In the genomic region with DNA sequence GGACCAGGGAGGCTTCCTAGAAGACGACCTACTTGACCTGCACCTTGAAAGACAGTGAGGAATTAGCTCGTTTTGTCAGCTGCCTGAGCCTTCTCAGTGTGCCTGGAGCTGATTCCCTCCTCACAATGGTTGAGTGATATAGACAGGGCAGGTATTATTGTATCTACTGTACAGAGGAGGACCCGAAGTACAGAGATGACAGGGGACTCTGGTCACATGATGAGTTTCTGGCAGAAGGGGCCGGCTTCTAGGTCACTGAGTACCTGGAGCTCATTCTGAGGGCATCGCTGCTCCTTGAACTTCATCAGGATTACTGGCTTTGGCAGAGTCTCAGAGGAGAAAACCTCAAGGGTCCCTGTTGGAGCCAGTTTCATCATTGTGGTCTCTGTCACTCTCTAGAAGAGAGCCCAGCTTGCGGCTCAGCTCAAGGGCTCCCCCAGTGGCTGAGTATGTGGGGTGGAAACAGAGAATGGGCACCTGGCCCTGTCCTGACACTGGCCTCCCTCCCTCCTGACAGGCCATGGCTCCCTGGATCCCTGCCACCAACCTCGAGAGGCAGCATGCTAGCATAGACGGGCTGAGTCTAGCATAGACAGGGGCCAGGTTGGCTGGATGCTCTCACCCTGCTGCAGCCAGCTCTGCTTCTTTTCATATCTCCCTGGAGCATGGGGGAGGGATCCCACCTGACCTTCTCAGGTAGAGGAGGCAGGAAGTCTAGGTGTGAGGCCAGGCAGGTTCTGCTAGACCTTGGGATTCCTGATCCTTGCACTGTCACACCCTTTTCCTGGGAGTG, we compare ENCODE assay signal across 8 cellular contexts. TPM values are rescaled to one million over a fixed set of nuclear protein-coding genes. Genes with fewer than 3 reads are reported as not detected.
DNase-seq lines count a peak whose midpoint lies in the region; ATAC-seq, FAIRE-seq and TF ChIP-seq lines count a peak whose summit lies in the region.

No MANE protein-coding gene starts in this region.

- TF ChIP-seq CTCF in foreskin fibroblast (IDR thresholded peaks at IDR 0.05; ENCODE audit: low read depth, low read length) (peak; percentile 82), osteocyte (IDR thresholded peaks at IDR 0.05) (peak; percentile 64)

- no peaks in the 10 kb centered on the region for H3K9me3 Mint-ChIP-seq in activated T-cell treated with anti-CD3 and anti-CD28 coated beads, Interleukin-2, amount 50 U/mL, for 24 hours
- H3K9me3 Mint-ChIP-seq in osteocyte (ENCODE audit: unreplicated experiment): no peaks in the 10 kb centered on the region

- no peaks in the 10 kb centered on the region for H3K36me3 Mint-ChIP-seq in activated T-cell treated with anti-CD3 and anti-CD28 coated beads, Interleukin-2, amount 50 U/mL, for 24 hours (ENCODE audit: low read depth)
- H3K36me3 Mint-ChIP-seq in osteocyte (ENCODE audit: unreplicated experiment): peaks cover 13% of the 10 kb centered on the region

- H3K27me3 Mint-ChIP-seq in activated T-cell treated with anti-CD3 and anti-CD28 coated beads, Interleukin-2, amount 50 U/mL, for 24 hours: no peaks in the 10 kb centered on the region
- H3K27me3 Mint-ChIP-seq in osteocyte (ENCODE audit: unreplicated experiment): no peaks in the 10 kb centered on the region

- no peaks in the 10 kb centered on the region for H3K4me1 Mint-ChIP-seq in activated T-cell treated with anti-CD3 and anti-CD28 coated beads, Interleukin-2, amount 50 U/mL, for 24 hours (ENCODE audit: low read depth)
- H3K4me1 Mint-ChIP-seq in osteocyte (ENCODE audit: unreplicated experiment): peaks cover 51% of the 10 kb centered on the region

- ATAC-seq in GM18511 (IDR thresholded peaks at IDR 0.05; ENCODE audit: unreplicated experiment) (no peak), HG03097 (IDR thresholded peaks at IDR 0.05; ENCODE audit: low FRiP score, unreplicated experiment) (no peak)

- no peak overlapping the region for H3K27ac Mint-ChIP-seq in activated T-cell treated with anti-CD3 and anti-CD28 coated beads, Interleukin-2, amount 50 U/mL, for 24 hours
- H3K27ac Mint-ChIP-seq in osteocyte (ENCODE audit: unreplicated experiment): no peak overlapping the region

- DNase-seq in AG08395 (ENCODE audit: low spot score) (peak; percentile 77), GM18507 (ENCODE audit: extremely low spot score, insufficient read length, low read depth) (no peak), NCI-H69 (lab: John Stamatoyannopoulos, UW) (peak; percentile 83), foreskin fibroblast (peak in 1 of 2 donors; percentile 69), osteocyte (ENCODE audit: extremely low spot score, unreplicated experiment) (no peak)
- DNase-seq in activated T-cell treated with anti-CD3 and anti-CD28 coated beads, Interleukin-2, amount 50 U/mL, for 24 hours: peak; percentile 60

- no peak overlapping the region for H3K4me3 Mint-ChIP-seq in activated T-cell treated with anti-CD3 and anti-CD28 coated beads, Interleukin-2, amount 50 U/mL, for 24 hours
- H3K4me3 Mint-ChIP-seq in osteocyte (ENCODE audit: unreplicated experiment): no peak overlapping the region

- peak; percentile 62 for FAIRE-seq in GM18507 (lab: Jason Lieb, UNC)

- H3K4me3 ChIP-seq in foreskin fibroblast (ENCODE audit: low read depth in 1 of 2, low read length in 2 of 2): no peak overlapping the region

RNA-seq across cellular contexts. Expression of gene NFIX, which starts 38.7 kb away (rescaled TPM):
- 87.0 and 93.7 TPM in 2 replicates for total RNA-seq in osteocyte

Comparison
In these comparisons a context has a peak if more than half of its experiments do, and no peak if none do; other contexts are left out.
1. DNase-seq: peak in AG08395 (single experiment), NCI-H69 (single experiment) and activated T-cell treated with anti-CD3 and anti-CD28 coated beads, Interleukin-2, amount 50 U/mL, for 24 hours (single experiment); none in GM18507 (single experiment) and osteocyte (single experiment).